8 cellular contexts compared by ENCODE assay signal in genomic region chr7:5422324-5423271, GRCh38. TPM values are rescaled to one million over a fixed set of nuclear protein-coding genes. Genes with fewer than 3 reads are reported as not detected.
DNase-seq lines count a peak whose midpoint lies in the region; ATAC-seq, FAIRE-seq and TF ChIP-seq lines count a peak whose summit lies in the region.

No MANE protein-coding gene starts in this region.

- H3K4me3 Mint-ChIP-seq in activated CD8-positive, alpha-beta memory T cell treated with anti-CD3 and anti-CD28 coated beads, Interleukin-2, amount 10 ng/mL, durations not matched to agents 7 days and 5 days, result peak overlapping the region; percentile 52

- H3K36me3 ChIP-seq in gastroesophageal sphincter, result no peaks in the 10 kb centered on the region
- no peaks in the 10 kb centered on the region for H3K36me3 ChIP-seq in parathyroid adenoma (ENCODE audit: control insufficient read depth, insufficient read depth, low read length)

- H3K9me3 Mint-ChIP-seq in activated CD8-positive, alpha-beta memory T cell treated with anti-CD3 and anti-CD28 coated beads, Interleukin-2, amount 10 ng/mL, durations not matched to agents 7 days and 5 days (ENCODE audit: low read depth), result no peaks in the 10 kb centered on the region

- no peaks in the 10 kb centered on the region for H3K27me3 ChIP-seq in gastroesophageal sphincter
- H3K27me3 ChIP-seq in parathyroid adenoma (ENCODE audit: control insufficient read depth, insufficient read depth, low read length), result no peaks in the 10 kb centered on the region

- H3K4me3 ChIP-seq in gastroesophageal sphincter (peak overlapping the region; percentile 82 to 98), parathyroid adenoma (ENCODE audit: low read depth, low read length) (peak overlapping the region; percentile 86)

- DNase-seq in HK-2 (ENCODE audit: unreplicated experiment) (peak; percentile 34), SHP77 treated with DMSO at 0.1 percent for 48 hours (lab: John Stamatoyannopoulos, UW) (no peak), NCI-H2196 treated with DMSO at 0.1 percent for 48 hours (lab: John Stamatoyannopoulos, UW; ENCODE audit: unreplicated experiment) (no peak), GM12891 (ENCODE audit: insufficient read length, low spot score) (no peak)
- DNase-seq in activated CD8-positive, alpha-beta memory T cell treated with anti-CD3 and anti-CD28 coated beads, Interleukin-2, amount 10 ng/mL, durations not matched to agents 7 days and 5 days, result no peak

- no peak for FAIRE-seq in GM12891 (lab: Jason Lieb, UNC)

- CTCF ChIA-PET in activated CD8-positive, alpha-beta memory T cell treated with anti-CD3 and anti-CD28 coated beads, Interleukin-2, amount 10 ng/mL, durations not matched to agents 7 days and 5 days (lab: Charles Lee), result interaction anchor here (0.8 to 5.0 kb wide), 9 partner anchors 13 to 183 kb away, joined by 3 to 30 read pairs (median 3); no protein-coding TSS in a partner anchor

- peak overlapping the region; percentile 44 for H2AFZ ChIP-seq in parathyroid adenoma

- H3K4me2 ChIP-seq in parathyroid adenoma (ENCODE audit: low read length), result peak overlapping the region; percentile 100

- TF ChIP-seq EP300 in gastroesophageal sphincter (IDR thresholded peaks at IDR 0.05), result no peak

- WGBS in gastroesophageal sphincter (ENCODE audit: low coverage in 1 of 2), 2 donors, result 1% methylated on average over 19 of the region's 54 CpGs; no CpG with 5 or more reads in 1 of the 2 donors

- H3K27ac ChIP-seq in C4-2B (peak overlapping the region; percentile 100), gastroesophageal sphincter (peak overlapping the region; percentile 93 to 100 (median 100)), parathyroid adenoma (peak overlapping the region; percentile 100)

- peak overlapping the region; percentile 99 for H3K9ac ChIP-seq in parathyroid adenoma

- H3K4me1 ChIP-seq in gastroesophageal sphincter (peaks cover 0 to 24% (median 9%) of the 10 kb centered on the region in 3 donors), parathyroid adenoma (peaks cover 9% of the 10 kb centered on the region)

- TF ChIP-seq POLR2A in gastroesophageal sphincter (IDR thresholded peaks at IDR 0.05) (no peak), GM12891 (IDR thresholded peaks at IDR 0.05; ENCODE audit: low read depth, low read length) (no peak)

- H3K4me1 Mint-ChIP-seq in activated CD8-positive, alpha-beta memory T cell treated with anti-CD3 and anti-CD28 coated beads, Interleukin-2, amount 10 ng/mL, durations not matched to agents 7 days and 5 days, result peaks cover 31% of the 10 kb centered on the region

- ATAC-seq in activated CD8-positive, alpha-beta memory T cell treated with anti-CD3 and anti-CD28 coated beads, Interleukin-2, amount 10 ng/mL, durations not matched to agents 7 days and 5 days, result no peak
- no peak for ATAC-seq in gastroesophageal sphincter

- peaks cover 56% of the 10 kb centered on the region for H3K79me2 ChIP-seq in parathyroid adenoma

- no peak overlapping the region for H3K27ac Mint-ChIP-seq in activated CD8-positive, alpha-beta memory T cell treated with anti-CD3 and anti-CD28 coated beads, Interleukin-2, amount 10 ng/mL, durations not matched to agents 7 days and 5 days

- no peaks in the 10 kb centered on the region for H3K9me3 ChIP-seq in gastroesophageal sphincter
- H3K9me3 ChIP-seq in parathyroid adenoma (ENCODE audit: control insufficient read depth, low read length), result no peaks in the 10 kb centered on the region

- no peaks in the 10 kb centered on the region for H3K36me3 Mint-ChIP-seq in activated CD8-positive, alpha-beta memory T cell treated with anti-CD3 and anti-CD28 coated beads, Interleukin-2, amount 10 ng/mL, durations not matched to agents 7 days and 5 days

- H3K27me3 Mint-ChIP-seq in activated CD8-positive, alpha-beta memory T cell treated with anti-CD3 and anti-CD28 coated beads, Interleukin-2, amount 10 ng/mL, durations not matched to agents 7 days and 5 days, result peaks cover 83% of the 10 kb centered on the region

- no peak for TF ChIP-seq CTCF in C4-2B (conservative IDR thresholded peaks at IDR 0.05)
- TF ChIP-seq CTCF in gastroesophageal sphincter (IDR thresholded peaks at IDR 0.05), result peak in 1 of 4 experiments; percentile 43
- no peak for TF ChIP-seq CTCF in parathyroid adenoma (IDR thresholded peaks at IDR 0.05)

TF ChIP-seq in GM12891, 5 proteins besides CTCF, POLR2A, EP300 and RAD21:
- TF ChIP-seq PAX5 (IDR thresholded peaks at IDR 0.05; ENCODE audit: insufficient read depth, low read length, severe bottlenecking) (no peak), TAF1 (IDR thresholded peaks at IDR 0.05; ENCODE audit: low read depth, low read length) (no peak), SPI1 (IDR thresholded peaks at IDR 0.05; ENCODE audit: low read depth, low read length) (no peak), POLR2AphosphoS5 (IDR thresholded peaks at IDR 0.05; ENCODE audit: low read depth, low read length) (no peak), POU2F2 (IDR thresholded peaks at IDR 0.05; ENCODE audit: low read depth, low read length) (no peak)

RNA-seq across cellular contexts. Expression of gene TNRC18, which starts 1.0 kb away (rescaled TPM):
- total RNA-seq in activated CD8-positive, alpha-beta memory T cell treated with anti-CD3 and anti-CD28 coated beads, Interleukin-2, amount 10 ng/mL, durations not matched to agents 7 days and 5 days, result 10 to 100 TPM; 64.0 to 65.7 TPM
- total RNA-seq in gastroesophageal sphincter, result 100 to 1,000 TPM in 3 of 4 donors, 10 to 100 TPM in 1; 87.6 to 218 (median 124) TPM
- polyA plus RNA-seq in GM12891 (2012; ENCODE audit: low read depth, missing spikeins), result 14.7 TPM
